In genomic region chr2:68997401-68997800, GRCh38 we compare ENCODE assay signal across 38 cellular contexts. TPM values are rescaled to one million over a fixed set of nuclear protein-coding genes. Genes with fewer than 3 reads are reported as not detected.
"Had no signal": no experiment of that assay in that cellular context is flagged by ENCODE, and none has a peak within 500 bp of the region (broad histone marks: within the 10 kb centered on the region; RNA-seq: fewer than 3 reads in every experiment).

No MANE protein-coding gene starts in this region.

- H3K9me3 ChIP-seq: esophagus muscularis mucosa had no signal

- H3K27ac ChIP-seq: brain microvascular endothelial cell, coronary artery, dorsolateral prefrontal cortex, esophagus muscularis mucosa had no signal

- H3K27ac Mint-ChIP-seq: activated CD4-positive, alpha-beta memory T cell treated with anti-CD3 and anti-CD28 coated beads for 36 hours; activated CD4-positive, alpha-beta T cell treated with anti-CD3 and anti-CD28 coated beads for 36 hours; activated CD4-positive, alpha-beta T cell treated with anti-CD3 and anti-CD28 coated beads, Interleukin-2, amount 10 ng/mL, durations not matched to agents 24 days and 14 days; activated CD8-positive, alpha-beta memory T cell treated with anti-CD3 and anti-CD28 coated beads, Interleukin-2, amount 10 ng/mL, durations not matched to agents 7 days and 5 days; activated CD8-positive, alpha-beta T cell treated with anti-CD3 and anti-CD28 coated beads, Interleukin-2, amount 10 ng/mL, durations not matched to agents 7 days and 5 days; activated naive CD4-positive, alpha-beta T cell treated with anti-CD3 and anti-CD28 coated beads for 36 hours; activated naive CD4-positive, alpha-beta T cell treated with anti-CD3 and anti-CD28 coated beads, Interleukin-2, amount 50 U/mL, for 24 hours; activated naive CD8-positive, alpha-beta T cell treated with anti-CD3 and anti-CD28 coated beads for 36 hours; activated naive CD8-positive, alpha-beta T cell treated with anti-CD3 and anti-CD28 coated beads, Interleukin-2, amount 50 U/mL, for 24 hours; activated T-helper 1 cell treated with anti-CD3 and anti-CD28 coated beads, Interleukin-12 subunit alpha, Interleukin-12 subunit beta, Interleukin-2, Interleukin-4 antibody, amounts not matched to agents 30 ng/mL and 10 ng/mL and 1 ng/mL, durations not matched to agents 14 hours and 24 hours and 36 hours; activated T-helper 2 cell treated with anti-CD3 and anti-CD28 coated beads, Interferon-gamma antibody, Interleukin-2, Interleukin-4, amounts not matched to agents 10 μg/mL and 5 μg/mL and 100 μg/mL, durations not matched to agents 14 hours and 24 hours and 36 hours; dendritic cell treated with granulocyte-macrophage colony-stimulating factor and Interleukin-4, amounts not matched to agents 40 ng/mL and 50 ng/mL, for 4 days; endodermal cell; T-helper 17 cell had no signal

- H3K4me3 Mint-ChIP-seq: activated CD4-positive, alpha-beta memory T cell treated with anti-CD3 and anti-CD28 coated beads for 36 hours; activated CD4-positive, alpha-beta T cell treated with anti-CD3 and anti-CD28 coated beads for 36 hours; activated CD4-positive, alpha-beta T cell treated with anti-CD3 and anti-CD28 coated beads, Interleukin-2, amount 10 ng/mL, durations not matched to agents 24 days and 14 days; activated CD8-positive, alpha-beta memory T cell treated with anti-CD3 and anti-CD28 coated beads, Interleukin-2, amount 10 ng/mL, durations not matched to agents 7 days and 5 days; activated CD8-positive, alpha-beta T cell treated with anti-CD3 and anti-CD28 coated beads, Interleukin-2, amount 10 ng/mL, durations not matched to agents 7 days and 5 days; activated naive CD4-positive, alpha-beta T cell treated with anti-CD3 and anti-CD28 coated beads for 36 hours; activated naive CD4-positive, alpha-beta T cell treated with anti-CD3 and anti-CD28 coated beads, Interleukin-2, amount 50 U/mL, for 24 hours; activated naive CD8-positive, alpha-beta T cell treated with anti-CD3 and anti-CD28 coated beads for 36 hours; activated naive CD8-positive, alpha-beta T cell treated with anti-CD3 and anti-CD28 coated beads, Interleukin-2, amount 50 U/mL, for 24 hours; activated T-helper 1 cell treated with anti-CD3 and anti-CD28 coated beads, Interleukin-12 subunit alpha, Interleukin-12 subunit beta, Interleukin-2, Interleukin-4 antibody, amounts not matched to agents 30 ng/mL and 10 ng/mL and 1 ng/mL, durations not matched to agents 14 hours and 24 hours and 36 hours; central memory CD8-positive, alpha-beta T cell; dendritic cell treated with granulocyte-macrophage colony-stimulating factor and Interleukin-4, amounts not matched to agents 40 ng/mL and 50 ng/mL, for 4 days; endodermal cell; T-helper 17 cell had no signal

- H3K27me3 ChIP-seq: brain microvascular endothelial cell, dorsolateral prefrontal cortex, esophagus muscularis mucosa had no signal

- H3K36me3 ChIP-seq: brain microvascular endothelial cell, esophagus muscularis mucosa had no signal

- H3K4me1 ChIP-seq: esophagus muscularis mucosa had no signal

- H3K9me3 Mint-ChIP-seq: activated CD4-positive, alpha-beta T cell treated with anti-CD3 and anti-CD28 coated beads, Interleukin-2, amount 10 ng/mL, durations not matched to agents 24 days and 14 days had no signal

- H3K36me3 Mint-ChIP-seq: activated CD4-positive, alpha-beta memory T cell treated with anti-CD3 and anti-CD28 coated beads for 36 hours; activated CD8-positive, alpha-beta memory T cell treated with anti-CD3 and anti-CD28 coated beads, Interleukin-2, amount 10 ng/mL, durations not matched to agents 7 days and 5 days had no signal

- DNase-seq: activated CD4-positive, alpha-beta memory T cell treated with anti-CD3 and anti-CD28 coated beads for 36 hours; activated CD4-positive, alpha-beta T cell treated with anti-CD3 and anti-CD28 coated beads for 36 hours; activated CD4-positive, CD25-positive, alpha-beta regulatory T cell; activated CD4-positive, CD25-positive, alpha-beta regulatory T cell treated with anti-CD3 and anti-CD28 coated beads, Interleukin-2, amount 50 U/mL, for 72 hours; activated CD8-positive, alpha-beta memory T cell treated with anti-CD3 and anti-CD28 coated beads, Interleukin-2, amount 10 ng/mL, durations not matched to agents 7 days and 5 days; activated CD8-positive, alpha-beta memory T cell treated with anti-CD3 and anti-CD28 coated beads, Interleukin-2, amount 50 U/mL, for 4 hours; activated CD8-positive, alpha-beta T cell treated with anti-CD3 and anti-CD28 coated beads, Interleukin-2, amount 10 ng/mL, durations not matched to agents 7 days and 5 days; activated effector memory CD4-positive, alpha-beta T cell treated with anti-CD3 and anti-CD28 coated beads, Interleukin-2, amount 50 U/mL, for 16 hours; activated naive CD4-positive, alpha-beta T cell treated with anti-CD3 and anti-CD28 coated beads for 36 hours; activated naive CD8-positive, alpha-beta T cell treated with anti-CD3 and anti-CD28 coated beads for 36 hours; activated naive CD8-positive, alpha-beta T cell treated with anti-CD3 and anti-CD28 coated beads, Interleukin-2, amount 50 U/mL, for 24 hours; activated T-cell treated with anti-CD3 and anti-CD28 coated beads, Interleukin-2, amount 50 U/mL, for 1 hour; activated T-cell treated with anti-CD3 and anti-CD28 coated beads, Interleukin-2, amount 50 U/mL, for 48 hours; anterior cingulate cortex; brain microvascular endothelial cell; dorsolateral prefrontal cortex; effector memory CD4-positive, alpha-beta T cell; endodermal cell; foreskin fibroblast; head of caudate nucleus; T-helper 1 cell; T-helper 17 cell had no signal

- ATAC-seq: activated CD4-positive, alpha-beta T cell treated with anti-CD3 and anti-CD28 coated beads for 36 hours; activated CD8-positive, alpha-beta memory T cell treated with anti-CD3 and anti-CD28 coated beads, Interleukin-2, amount 10 ng/mL, durations not matched to agents 7 days and 5 days; activated CD8-positive, alpha-beta T cell treated with anti-CD3 and anti-CD28 coated beads, Interleukin-2, amount 10 ng/mL, durations not matched to agents 7 days and 5 days; activated naive CD8-positive, alpha-beta T cell treated with anti-CD3 and anti-CD28 coated beads, Interleukin-2, amount 50 U/mL, for 24 hours; T-helper 17 cell had no signal

- H3K4me1 Mint-ChIP-seq: activated CD4-positive, alpha-beta T cell treated with anti-CD3 and anti-CD28 coated beads for 36 hours; activated CD4-positive, alpha-beta T cell treated with anti-CD3 and anti-CD28 coated beads, Interleukin-2, amount 10 ng/mL, durations not matched to agents 24 days and 14 days; activated CD8-positive, alpha-beta memory T cell treated with anti-CD3 and anti-CD28 coated beads, Interleukin-2, amount 10 ng/mL, durations not matched to agents 7 days and 5 days; activated naive CD4-positive, alpha-beta T cell treated with anti-CD3 and anti-CD28 coated beads, Interleukin-2, amount 50 U/mL, for 24 hours; activated naive CD8-positive, alpha-beta T cell treated with anti-CD3 and anti-CD28 coated beads for 36 hours; activated naive CD8-positive, alpha-beta T cell treated with anti-CD3 and anti-CD28 coated beads, Interleukin-2, amount 50 U/mL, for 24 hours; central memory CD8-positive, alpha-beta T cell; endodermal cell; T-helper 17 cell had no signal

- H3K4me3 ChIP-seq: coronary artery, dorsolateral prefrontal cortex, esophagus muscularis mucosa had no signal

RNA-seq across cellular contexts. Expression of gene ANTXR1, which starts 15.6 kb away (rescaled TPM):
- total RNA-seq: activated CD4-positive, alpha-beta memory T cell treated with anti-CD3 and anti-CD28 coated beads for 36 hours; activated CD4-positive, alpha-beta T cell treated with anti-CD3 and anti-CD28 coated beads, Interleukin-2, amount 10 ng/mL, durations not matched to agents 24 days and 14 days; activated T-helper 1 cell treated with anti-CD3 and anti-CD28 coated beads, Interleukin-12 subunit alpha, Interleukin-12 subunit beta, Interleukin-2, Interleukin-4 antibody, amounts not matched to agents 30 ng/mL and 10 ng/mL and 1 ng/mL, durations not matched to agents 14 hours and 24 hours and 36 hours; activated T-helper 2 cell treated with anti-CD3 and anti-CD28 coated beads, Interferon-gamma antibody, Interleukin-2, Interleukin-4, amounts not matched to agents 10 μg/mL and 5 μg/mL and 100 μg/mL, durations not matched to agents 14 hours and 24 hours and 36 hours; T-helper 17 cell had no signal

RNA-seq across cellular contexts. Expression of gene GKN1, which starts 23.0 kb away (rescaled TPM):
- total RNA-seq: activated CD4-positive, alpha-beta memory T cell treated with anti-CD3 and anti-CD28 coated beads for 36 hours; activated CD4-positive, alpha-beta T cell treated with anti-CD3 and anti-CD28 coated beads for 36 hours; activated CD4-positive, alpha-beta T cell treated with anti-CD3 and anti-CD28 coated beads, Interleukin-2, amount 10 ng/mL, durations not matched to agents 24 days and 14 days; activated CD8-positive, alpha-beta memory T cell treated with anti-CD3 and anti-CD28 coated beads for 36 hours; activated CD8-positive, alpha-beta memory T cell treated with anti-CD3 and anti-CD28 coated beads, Interleukin-2, amount 10 ng/mL, durations not matched to agents 7 days and 5 days; activated CD8-positive, alpha-beta T cell treated with anti-CD3 and anti-CD28 coated beads, Interleukin-2, amount 10 ng/mL, durations not matched to agents 7 days and 5 days; activated naive CD4-positive, alpha-beta T cell treated with anti-CD3 and anti-CD28 coated beads for 36 hours; activated naive CD8-positive, alpha-beta T cell treated with anti-CD3 and anti-CD28 coated beads for 36 hours; activated T-helper 1 cell treated with anti-CD3 and anti-CD28 coated beads, Interleukin-12 subunit alpha, Interleukin-12 subunit beta, Interleukin-2, Interleukin-4 antibody, amounts not matched to agents 30 ng/mL and 10 ng/mL and 1 ng/mL, durations not matched to agents 14 hours and 24 hours and 36 hours; activated T-helper 2 cell treated with anti-CD3 and anti-CD28 coated beads, Interferon-gamma antibody, Interleukin-2, Interleukin-4, amounts not matched to agents 10 μg/mL and 5 μg/mL and 100 μg/mL, durations not matched to agents 14 hours and 24 hours and 36 hours; astrocyte; bronchial epithelial cell; cardiac septum; cerebellum; dorsolateral prefrontal cortex; endodermal cell; epithelial cell of proximal tubule; esophagus muscularis mucosa; fibroblast of lung; frontal cortex; T-helper 17 cell had no signal
- polyA plus RNA-seq: fibroblast of lung had no signal

RNA-seq across cellular contexts. Expression of gene GKN2, which starts 44.7 kb away (rescaled TPM):
- total RNA-seq: activated CD4-positive, alpha-beta memory T cell treated with anti-CD3 and anti-CD28 coated beads for 36 hours; activated CD4-positive, alpha-beta T cell treated with anti-CD3 and anti-CD28 coated beads for 36 hours; activated CD4-positive, alpha-beta T cell treated with anti-CD3 and anti-CD28 coated beads, Interleukin-2, amount 10 ng/mL, durations not matched to agents 24 days and 14 days; activated CD8-positive, alpha-beta memory T cell treated with anti-CD3 and anti-CD28 coated beads for 36 hours; activated CD8-positive, alpha-beta memory T cell treated with anti-CD3 and anti-CD28 coated beads, Interleukin-2, amount 10 ng/mL, durations not matched to agents 7 days and 5 days; activated CD8-positive, alpha-beta T cell treated with anti-CD3 and anti-CD28 coated beads, Interleukin-2, amount 10 ng/mL, durations not matched to agents 7 days and 5 days; activated naive CD4-positive, alpha-beta T cell treated with anti-CD3 and anti-CD28 coated beads for 36 hours; activated naive CD8-positive, alpha-beta T cell treated with anti-CD3 and anti-CD28 coated beads for 36 hours; activated T-helper 1 cell treated with anti-CD3 and anti-CD28 coated beads, Interleukin-12 subunit alpha, Interleukin-12 subunit beta, Interleukin-2, Interleukin-4 antibody, amounts not matched to agents 30 ng/mL and 10 ng/mL and 1 ng/mL, durations not matched to agents 14 hours and 24 hours and 36 hours; activated T-helper 2 cell treated with anti-CD3 and anti-CD28 coated beads, Interferon-gamma antibody, Interleukin-2, Interleukin-4, amounts not matched to agents 10 μg/mL and 5 μg/mL and 100 μg/mL, durations not matched to agents 14 hours and 24 hours and 36 hours; astrocyte; bronchial epithelial cell; cardiac septum; cerebellum; dorsolateral prefrontal cortex; endodermal cell; epithelial cell of proximal tubule; esophagus muscularis mucosa; fibroblast of lung; frontal cortex; T-helper 17 cell had no signal
- polyA plus RNA-seq: fibroblast of lung had no signal
